Comparison of ENCODE assay signal across 8 cellular contexts in the genomic region with DNA sequence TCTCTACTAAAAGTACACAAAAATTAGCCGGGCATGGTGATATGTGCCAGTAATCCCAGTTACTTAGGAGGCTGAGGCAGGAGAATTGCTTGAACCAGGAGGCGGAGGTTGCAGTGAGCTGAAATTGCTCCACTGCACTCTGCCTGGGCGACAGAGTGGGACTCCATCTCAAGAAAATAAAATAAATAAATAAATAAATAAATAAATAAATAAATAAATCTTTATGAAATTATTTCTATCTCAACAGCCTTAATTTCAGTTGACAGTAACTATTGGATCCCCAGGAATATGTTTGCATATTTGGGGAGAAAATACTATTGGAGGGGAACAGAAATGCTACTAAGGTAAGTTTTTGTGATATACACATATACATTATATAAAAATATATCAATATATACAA. TPM values are rescaled to one million over a fixed set of nuclear protein-coding genes. Genes with fewer than 3 reads are reported as not detected.
"Had no signal": no experiment of that assay in that cellular context is flagged by ENCODE, and none has a peak within 500 bp of the region (broad histone marks: within the 10 kb centered on the region; RNA-seq: fewer than 3 reads in every experiment).

No MANE protein-coding gene starts in this region.

- DNase-seq: GDM1, GF-D8 had no signal

- H3K4me3 ChIP-seq: GM12878 had no signal

- FAIRE-seq: G401.6, GM12878, GM12891, GM12892, GM18507, GM19239 had no signal

- ATAC-seq: GM12878 had no signal

RNA-seq across cellular contexts. Expression of gene TMEM229A, which starts 20.0 kb away (rescaled TPM):
- polyA plus RNA-seq: GM12878 had no signal
